ENCODE assay signal across 8 cellular contexts in the genomic region with DNA sequence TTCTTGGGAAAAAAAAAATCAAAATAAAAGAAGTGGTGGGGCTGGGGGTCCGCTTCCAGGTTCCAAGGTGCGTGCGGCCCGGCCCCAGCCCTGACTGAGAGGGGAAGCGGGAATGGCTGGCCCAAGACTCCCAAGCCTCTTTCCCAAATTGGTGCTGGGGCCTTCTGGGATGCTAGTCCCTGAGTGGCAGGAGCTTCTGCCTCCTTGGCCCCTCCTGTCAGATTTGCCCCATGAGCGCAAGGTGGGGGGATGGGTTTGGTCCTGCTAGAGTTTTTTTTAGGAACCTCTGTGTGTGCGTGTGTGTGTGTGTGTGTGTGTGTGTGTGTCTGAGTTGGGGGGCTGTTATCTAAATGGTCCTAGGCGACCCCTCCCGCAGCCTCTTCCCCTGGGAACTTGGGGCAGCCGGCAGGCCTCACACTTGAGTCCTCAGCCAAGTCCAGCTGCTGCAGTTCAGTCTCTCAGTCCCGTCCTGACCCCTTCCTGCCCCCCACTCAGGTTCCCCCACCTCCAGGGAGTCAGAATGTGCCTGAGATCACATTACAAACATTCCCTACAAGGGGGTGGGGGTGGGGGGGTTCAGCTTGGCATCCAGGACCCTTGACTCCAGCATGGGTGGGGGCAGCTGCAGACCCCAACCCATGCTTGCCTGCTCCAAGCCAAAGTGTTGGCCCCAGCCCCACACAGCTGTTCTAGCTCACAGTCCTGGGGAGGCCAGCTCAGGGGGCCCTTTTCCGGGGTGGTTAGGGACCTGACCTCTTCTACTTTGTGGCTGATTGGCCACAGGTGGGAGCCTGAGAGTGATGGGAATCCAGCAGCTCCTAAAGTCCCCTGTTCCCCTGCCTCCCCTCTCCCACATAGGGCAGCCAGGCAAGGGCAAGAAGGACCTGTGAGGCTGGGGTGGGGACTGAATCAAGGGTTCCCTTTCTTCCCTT. TPM values are rescaled to one million over a fixed set of nuclear protein-coding genes. Genes with fewer than 3 reads are reported as not detected.
DNase-seq lines count a peak whose midpoint lies in the region; FAIRE-seq and TF ChIP-seq lines count a peak whose summit lies in the region.

No MANE protein-coding gene starts in this region.

- no peak overlapping the region for H2BK120ac ChIP-seq in neuronal stem cell (ENCODE audit: low read depth, low read length)

- H2AFZ ChIP-seq in PC-9 (no peak overlapping the region), neuronal stem cell (ENCODE audit: low read length) (no peak overlapping the region)

- POLR2A ChIA-PET in AG04450 (lab: Yijun Ruan, JAX), result no interaction called here
- POLR2A ChIA-PET in PC-9 (lab: Charles Lee; ENCODE audit: unreplicated experiment), result no interaction called here

- H3K4ac ChIP-seq in neuronal stem cell (ENCODE audit: low read length), result no peak overlapping the region

- DNase-seq in AG04450 (ENCODE audit: low read depth, low spot score), result no peak
- DNase-seq in PC-9, result no peak
- no peak for DNase-seq in fibroblast of mammary gland (ENCODE audit: low read depth)
- DNase-seq in neuronal stem cell (ENCODE audit: low spot score), result no peak
- no peak for DNase-seq in HTR-8/SVneo (ENCODE audit: insufficient read length, low spot score)
- no peak for DNase-seq in inferior parietal cortex (ENCODE audit: extremely low spot score)
- no peak for DNase-seq in activated CD4-positive, alpha-beta T cell treated with anti-CD3 and anti-CD28 coated beads for 4 hours
- DNase-seq in DMS 273 treated with DMSO at 0.1 percent for 48 hours (lab: John Stamatoyannopoulos, UW), result no peak

- TF ChIP-seq CTCF in AG04450 (IDR thresholded peaks at IDR 0.05; ENCODE audit: low read depth, low read length) (no peak), PC-9 (conservative IDR thresholded peaks at IDR 0.05) (no peak), fibroblast of mammary gland (conservative IDR thresholded peaks at IDR 0.05; ENCODE audit: control insufficient read depth, insufficient read depth, low read depth, low read length) (no peak)

- CTCF ChIA-PET in AG04450 (lab: Charles Lee), result interaction anchor here (0.8 to 8.1 kb wide), 2 partner anchors 389 to 390 kb away, joined by 3 to 188 read pairs; no protein-coding TSS in a partner anchor
- CTCF ChIA-PET in PC-9 (lab: Charles Lee), result interaction anchor here (0.7 to 1.0 kb wide), 2 partner anchors 200 to 1257 kb away, joined by 3 to 4 read pairs; no protein-coding TSS in a partner anchor

- no peak overlapping the region for H3K18ac ChIP-seq in neuronal stem cell (ENCODE audit: low read length)

- peak overlapping the region; percentile 70 for H3K9ac ChIP-seq in neuronal stem cell (ENCODE audit: low read depth, low read length, poor library complexity)

- no peak overlapping the region for H2AK5ac ChIP-seq in neuronal stem cell (ENCODE audit: low read depth, low read length)

- no peak overlapping the region for H2BK5ac ChIP-seq in neuronal stem cell (ENCODE audit: low read length)

- WGBS in neuronal stem cell (ENCODE audit: extremely low coverage in 2 of 2, insufficient read length in 2 of 2, insufficient replicate concordance in 1 of 2), 2 donors, result no CpG with 5 or more reads among the region's 12 CpGs

- H3K9me2 ChIP-seq in PC-9 (ENCODE audit: insufficient read depth), result no peaks in the 10 kb centered on the region

- no peak overlapping the region for H3K14ac ChIP-seq in neuronal stem cell (ENCODE audit: low read length)

- intact Hi-C loops in PC-9 (cut with micrococcal nuclease; ENCODE audit: unreplicated experiment), result no loop called here

- FAIRE-seq in HTR-8/SVneo (lab: Jason Lieb, UNC), result no peak

- H3K27ac ChIP-seq in AG04450 (ENCODE audit: low read depth, low read length) (peak overlapping the region; percentile 39), PC-9 (peak overlapping the region; percentile 54), neuronal stem cell (replicated peaks; ENCODE audit: low read length) (no peak overlapping the region)

- H3K27me3 ChIP-seq in AG04450 (ENCODE audit: control insufficient read depth, insufficient read depth, low read length) (no peaks in the 10 kb centered on the region), PC-9 (ENCODE audit: insufficient read depth, low read depth) (no peaks in the 10 kb centered on the region), neuronal stem cell (ENCODE audit: control insufficient read depth in 3 of 3, insufficient read depth in 3 of 3, low read depth in 1 of 3, low read length in 3 of 3) (no peaks in the 10 kb centered on the region)

- H3K79me1 ChIP-seq in neuronal stem cell (ENCODE audit: low read depth, low read length), result peaks cover under 1% of the 10 kb centered on the region

- peak overlapping the region; percentile 86 for H3K4me2 ChIP-seq in PC-9
- peak overlapping the region; percentile 56 for H3K4me2 ChIP-seq in neuronal stem cell (ENCODE audit: insufficient read depth, low read length, poor library complexity, severe bottlenecking)

- no peaks in the 10 kb centered on the region for H3F3A ChIP-seq in PC-9 (ENCODE audit: insufficient read depth, low read depth)

- no peaks in the 10 kb centered on the region; the same call in 1 of the 2 replicates for H4K20me1 ChIP-seq in PC-9 (ENCODE audit: insufficient read depth)

- H3K4me3 ChIP-seq in AG04450 (ENCODE audit: low read depth, low read length), result peak overlapping the region; percentile 73
- H3K4me3 ChIP-seq in PC-9, result no peak overlapping the region
- peak overlapping the region; percentile 65 for H3K4me3 ChIP-seq in fibroblast of mammary gland (ENCODE audit: control insufficient read depth, low read depth, low read length)
- peak overlapping the region; percentile 72 to 99 for H3K4me3 ChIP-seq in neuronal stem cell (ENCODE audit: low read length in 2 of 2)

- peaks cover 19% of the 10 kb centered on the region for H3K4me1 ChIP-seq in PC-9 (replicated peaks; ENCODE audit: insufficient read depth)
- H3K4me1 ChIP-seq in neuronal stem cell (ENCODE audit: control insufficient read depth in 2 of 2, insufficient read depth in 1 of 2, low read depth in 1 of 2, low read length in 2 of 2), result peaks cover 21 to 32% of the 10 kb centered on the region in 2 donors

- H4K8ac ChIP-seq in neuronal stem cell (ENCODE audit: low read depth, low read length), result no peak overlapping the region

- H4K91ac ChIP-seq in neuronal stem cell (ENCODE audit: low read depth, low read length, poor library complexity), result no peak overlapping the region

- no peaks in the 10 kb centered on the region for H3K36me3 ChIP-seq in PC-9 (ENCODE audit: low read depth)
- peaks cover 4 to 25% of the 10 kb centered on the region in 2 donors for H3K36me3 ChIP-seq in neuronal stem cell (replicated peaks in 1 of 2; ENCODE audit: control insufficient read depth in 2 of 2, insufficient read depth in 2 of 2, low read length in 2 of 2)

- H2BK12ac ChIP-seq in neuronal stem cell (ENCODE audit: low read length), result no peak overlapping the region

- H3K79me2 ChIP-seq in PC-9 (ENCODE audit: low read depth), result peaks cover 50% of the 10 kb centered on the region

- H3K23ac ChIP-seq in neuronal stem cell (ENCODE audit: low read depth, low read length, poor library complexity), result no peak overlapping the region

- no peak overlapping the region for H2BK15ac ChIP-seq in neuronal stem cell (ENCODE audit: low read length)

- no TSS peak for BruUV-seq in PC-9 (replicated peaks; lab: Mats Ljungman, UMichigan)

- H3K9me3 ChIP-seq in AG04450 (ENCODE audit: control insufficient read depth, insufficient read depth, low read length), result no peaks in the 10 kb centered on the region; the same call in 1 of the 2 replicates
- H3K9me3 ChIP-seq in PC-9 (ENCODE audit: insufficient read depth, low read depth), result no peaks in the 10 kb centered on the region
- H3K9me3 ChIP-seq in neuronal stem cell (replicated peaks in 1 of 2; ENCODE audit: control insufficient read depth in 2 of 2, insufficient read depth in 1 of 2, low read depth in 1 of 2, low read length in 2 of 2), result no peaks in the 10 kb centered on the region

RNA-seq across cellular contexts. Expression of gene EFNB1, which starts 4.0 kb away (rescaled TPM):
- polyA plus RNA-seq in AG04450 (2011; rRNA removed), result 19.1 and 22.8 TPM in 2 replicates
- 17.9 and 20.5 TPM in 2 replicates for polyA minus RNA-seq in AG04450 (2011; rRNA and poly(A)+ RNA removed)
- total RNA-seq in PC-9 (2021), result 31.1 and 35.2 TPM in 2 replicates
- 111 TPM for polyA plus RNA-seq in neuronal stem cell (2013, experiment 1 of 2)
- polyA plus RNA-seq in neuronal stem cell (2013, experiment 2 of 2), result 111 TPM
